Comparison of ENCODE assay signal across 6 cellular contexts in genomic region chr22:37906364-37907008, GRCh38. TPM values are rescaled to one million over a fixed set of nuclear protein-coding genes. Genes with fewer than 3 reads are reported as not detected.
A peak's percentile ranks its signal among the peaks of the same experiment; 100 is the strongest.
DNase-seq lines count a peak whose midpoint lies in the region; ATAC-seq and TF ChIP-seq lines count a peak whose summit lies in the region.

No MANE protein-coding gene starts in this region.

- no peaks in the 10 kb centered on the region for H3K9me3 ChIP-seq in HEK293 (ENCODE audit: control insufficient read depth, insufficient read depth, low read depth, low read length)
- no peaks in the 10 kb centered on the region for H3K9me3 ChIP-seq in right atrium auricular region
- H3K9me3 ChIP-seq in thoracic aorta: no peaks in the 10 kb centered on the region

- H3K4me1 ChIP-seq in HEK293 (ENCODE audit: control insufficient read depth, insufficient read depth, low read length) (peaks cover 10% of the 10 kb centered on the region; the same call in 1 of the 2 replicates), right atrium auricular region (peaks cover 0 to 40% of the 10 kb centered on the region in 2 donors), thoracic aorta (ENCODE audit: control insufficient read depth in 1 of 2, low read depth in 2 of 2) (peaks cover 16 to 57% of the 10 kb centered on the region in 2 donors)

- H3K27ac ChIP-seq in HEK293 (ENCODE audit: extremely low read depth, low read depth, low read length) (peak overlapping the region; percentile 98), right atrium auricular region (peak overlapping the region; percentile 73 to 76), thoracic aorta (peak overlapping the region; percentile 87)

- POLR2A ChIA-PET in BJ (lab: Charles Lee): interaction anchor here (0.6 kb wide), 1 partner anchor 47 kb away, joined by 5 read pairs; the partner anchor contains the start of genes C22orf23 and POLR2F
- POLR2A ChIA-PET in HEK293 (lab: Yijun Ruan, JAX): interaction anchor here (0.6 to 2.5 kb wide), 15 partner anchors 9 to 298 kb away, joined by 3 to 25 read pairs (median 4); partner anchors contain the start of genes ANKRD54, C22orf23, GCAT and GGA1

- CTCF ChIA-PET in BJ (lab: Yijun Ruan, JAX) (interaction anchor here (0.7 to 3.5 kb wide), 12 partner anchors 8 to 88 kb away, joined by 3 to 30 read pairs (median 4); no protein-coding TSS in a partner anchor), HEK293 (lab: Yijun Ruan, JAX) (interaction anchor here (0.6 to 2.5 kb wide), 9 partner anchors 9 to 146 kb away, joined by 3 to 12 read pairs (median 5); no protein-coding TSS in a partner anchor)

- DNase-seq in BJ (ENCODE audit: low read depth) (no peak), right atrium auricular region (ENCODE audit: low spot score) (no peak), thoracic aorta (ENCODE audit: low spot score) (no peak), GM19240 (ENCODE audit: insufficient read length, low spot score) (no peak)
- DNase-seq in activated CD4-positive, alpha-beta T cell treated with anti-CD3 and anti-CD28 coated beads, Interleukin-2, amount 50 U/mL, for 48 hours: peak; percentile 48 to 61

- H3K4me3 ChIP-seq in BJ (ENCODE audit: low read depth, low read length): peak overlapping the region; percentile 77
- peak overlapping the region; percentile 72 for H3K4me3 ChIP-seq in HEK293 (ENCODE audit: low read depth, low read length)
- H3K4me3 ChIP-seq in right atrium auricular region: peak overlapping the region; percentile 54 to 73
- H3K4me3 ChIP-seq in thoracic aorta: peak overlapping the region; percentile 75

- no peak for ATAC-seq in thoracic aorta (ENCODE audit: insufficient number of reproducible peaks, low FRiP score, low read depth)

- 0 out of 2 replicates have a peak, but pooled peaks cover under 1% of the 10 kb centered on the region for H3K36me3 ChIP-seq in BJ (ENCODE audit: control insufficient read depth, insufficient read depth, low read length)
- peaks cover 4 to 24% of the 10 kb centered on the region in 2 experiments; a peak in 2 of 3 replicates for H3K36me3 ChIP-seq in HEK293 (ENCODE audit: control insufficient read depth in 2 of 2, insufficient read depth in 1 of 2, low read length in 2 of 2)
- H3K36me3 ChIP-seq in right atrium auricular region: no peaks in the 10 kb centered on the region
- H3K36me3 ChIP-seq in thoracic aorta: no peaks in the 10 kb centered on the region

- TF ChIP-seq CTCF in BJ (IDR thresholded peaks at IDR 0.05; ENCODE audit: insufficient read depth, low read depth, low read length) (no peak), HEK293 (tag by site-specific recombination; IDR thresholded peaks at IDR 0.05) (no peak), right atrium auricular region (IDR thresholded peaks at IDR 0.05) (no peak), thoracic aorta (IDR thresholded peaks at IDR 0.05) (no peak)

- H3K27me3 ChIP-seq in BJ (ENCODE audit: control insufficient read depth, insufficient read depth, low read length) (no peaks in the 10 kb centered on the region), right atrium auricular region (no peaks in the 10 kb centered on the region), thoracic aorta (replicated peaks; ENCODE audit: insufficient read depth) (no peaks in the 10 kb centered on the region)

TF ChIP-seq in HEK293, 187 proteins besides CTCF, POLR2A, EP300 and RAD21 (continues in another document):
- TF ChIP-seq ZNF707 (tag by site-specific recombination; IDR thresholded peaks at IDR 0.05): no peak
- TF ChIP-seq ZBTB17 (tag by site-specific recombination; IDR thresholded peaks at IDR 0.05): no peak
- TF ChIP-seq ZSCAN30 (tag by site-specific recombination; IDR thresholded peaks at IDR 0.05): no peak
- TF ChIP-seq ZNF19 (tag by site-specific recombination; IDR thresholded peaks at IDR 0.05; ENCODE audit: low read depth): no peak
- TF ChIP-seq GFI1B (tag by site-specific recombination; IDR thresholded peaks at IDR 0.05): no peak
- TF ChIP-seq GLI4 (tag by site-specific recombination; IDR thresholded peaks at IDR 0.05): no peak
- TF ChIP-seq ZBTB8A (tag by site-specific recombination; IDR thresholded peaks at IDR 0.05): peak; percentile 59
- no peak for TF ChIP-seq ZNF10 (tag by site-specific recombination; IDR thresholded peaks at IDR 0.05)
- no peak for TF ChIP-seq ZNF488 (tag by site-specific recombination; IDR thresholded peaks at IDR 0.05)
- TF ChIP-seq SP2 (tag by site-specific recombination; IDR thresholded peaks at IDR 0.05): peak; percentile 22
- no peak for TF ChIP-seq ZNF37A (tag by site-specific recombination; IDR thresholded peaks at IDR 0.05)
- no peak for TF ChIP-seq ZNF514 (tag by site-specific recombination; IDR thresholded peaks at IDR 0.05)
- TF ChIP-seq INSM2 (tag by site-specific recombination; IDR thresholded peaks at IDR 0.05): no peak
- TF ChIP-seq MZF1 (tag by site-specific recombination; IDR thresholded peaks at IDR 0.05; ENCODE audit: borderline replicate concordance): no peak
- no peak for TF ChIP-seq EGR2 (tag by site-specific recombination; IDR thresholded peaks at IDR 0.05; ENCODE audit: low read depth)
- no peak for TF ChIP-seq ZNF677 (tag by site-specific recombination; IDR thresholded peaks at IDR 0.05)
- no peak for TF ChIP-seq ZNF513 (tag by site-specific recombination; IDR thresholded peaks at IDR 0.05)
- TF ChIP-seq ZNF473 (tag by site-specific recombination; IDR thresholded peaks at IDR 0.05): no peak
- TF ChIP-seq SP3 (tag by site-specific recombination; IDR thresholded peaks at IDR 0.05): 0 out of 2 replicates have a peak, but pooled peaks have one; percentile 12
- no peak for TF ChIP-seq ZNF114 (tag by site-specific recombination; IDR thresholded peaks at IDR 0.05)
- no peak for TF ChIP-seq ZNF416 (tag by site-specific recombination; IDR thresholded peaks at IDR 0.05)

RNA-seq across cellular contexts. Expression of gene MICALL1, which starts 0.4 kb away (rescaled TPM):
- polyA plus RNA-seq in BJ (2011; rRNA removed): 16.6 and 26.5 TPM in 2 replicates
- 23.3 and 29.9 TPM in 2 replicates for polyA minus RNA-seq in BJ (2011; rRNA and poly(A)+ RNA removed)
- total RNA-seq in right atrium auricular region (10 to 100 TPM; 16.9 TPM), thoracic aorta (10 to 100 TPM; 16.8 to 49.3 TPM)

RNA-seq across cellular contexts. Expression of gene C22orf23, which starts 46.9 kb away (rescaled TPM):
- polyA plus RNA-seq in BJ (2011; rRNA removed): 0.38 and 0.42 TPM in 2 replicates
- polyA minus RNA-seq in BJ (2011; rRNA and poly(A)+ RNA removed): 0.14 and 0.46 TPM in 2 replicates
- total RNA-seq in right atrium auricular region (under 1 TPM in 1 of 2 donors, not detected in 1; 0.39 TPM), thoracic aorta (not detected)

RNA-seq across cellular contexts. Expression of gene POLR2F, which starts 47.0 kb away (rescaled TPM):
- 86.2 and 92.1 TPM in 2 replicates for polyA plus RNA-seq in BJ (2011; rRNA removed)
- 17.6 and 18.1 TPM in 2 replicates for polyA minus RNA-seq in BJ (2011; rRNA and poly(A)+ RNA removed)
- total RNA-seq in right atrium auricular region (10 to 100 TPM; 53.2 to 62.1 TPM), thoracic aorta (10 to 100 TPM; 37.9 to 93.1 TPM)

RNA-seq across cellular contexts. Expression of gene EIF3L, which starts 57.3 kb away (rescaled TPM):
- 705 and 755 TPM in 2 replicates for polyA plus RNA-seq in BJ (2011; rRNA removed)
- polyA minus RNA-seq in BJ (2011; rRNA and poly(A)+ RNA removed): 282 and 487 TPM in 2 replicates
- 100 to 1,000 TPM; 193 to 284 TPM for total RNA-seq in right atrium auricular region
- 100 to 1,000 TPM; 224 to 226 TPM for total RNA-seq in thoracic aorta

Comparison
In these comparisons a context has a peak if more than half of its experiments do, and no peak if none do; other contexts are left out.
1. DNase-seq: peak in activated CD4-positive, alpha-beta T cell treated with anti-CD3 and anti-CD28 coated beads, Interleukin-2, amount 50 U/mL, for 48 hours (2 of 2); none in BJ (single experiment), right atrium auricular region (single experiment), thoracic aorta (single experiment) and GM19240 (single experiment).
2. Peak in every context shown above with its lines, with median percentiles within 50 percentile points of each other: H3K4me3 ChIP-seq and H3K27ac ChIP-seq.